8 cellular contexts compared by ENCODE assay signal in the genomic region with DNA sequence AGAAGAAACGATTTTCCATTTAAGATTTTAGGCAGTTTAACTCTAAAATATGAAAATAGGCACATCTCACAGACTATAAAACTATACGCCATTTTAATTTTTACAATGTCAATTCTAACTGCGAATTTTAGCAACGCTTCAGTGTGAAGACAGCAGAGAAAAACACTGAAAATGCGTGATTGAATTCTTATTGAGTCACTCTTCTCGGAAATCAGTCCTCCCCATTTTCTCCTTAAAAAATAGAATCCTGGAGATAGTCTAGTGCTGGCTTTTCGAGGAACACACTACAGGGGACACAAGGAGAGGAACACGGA. TPM values are rescaled to one million over a fixed set of nuclear protein-coding genes. Genes with fewer than 3 reads are reported as not detected.
DNase-seq lines count a peak whose midpoint lies in the region; ATAC-seq and TF ChIP-seq lines count a peak whose summit lies in the region.

No MANE protein-coding gene starts in this region.

- in situ Hi-C loops in astrocyte of the spinal cord (cut with HindIII; ENCODE audit: low sequenced_read_pairs) (no loop called here), GM13976 (cut with MboI; ENCODE audit: low sequenced_read_pairs, unreplicated experiment) (no loop called here)

- peaks cover 43% of the 10 kb centered on the region for H3K4me1 Mint-ChIP-seq in activated naive CD4-positive, alpha-beta T cell treated with anti-CD3 and anti-CD28 coated beads, Interleukin-2, amount 10 ng/mL, durations not matched to agents 7 days and 5 days
- peaks cover 11% of the 10 kb centered on the region for H3K4me1 Mint-ChIP-seq in type B pancreatic cell (ENCODE audit: unreplicated experiment)

- H3K9me3 Mint-ChIP-seq in activated naive CD4-positive, alpha-beta T cell treated with anti-CD3 and anti-CD28 coated beads, Interleukin-2, amount 10 ng/mL, durations not matched to agents 7 days and 5 days: no peaks in the 10 kb centered on the region
- H3K9me3 Mint-ChIP-seq in type B pancreatic cell: no peaks in the 10 kb centered on the region

- no peaks in the 10 kb centered on the region for H3K27me3 ChIP-seq in lung (ENCODE audit: control insufficient read depth, insufficient read depth)

- TF ChIP-seq CTCF in astrocyte of the spinal cord (IDR thresholded peaks at IDR 0.05; ENCODE audit: low read depth, low read length) (no peak), lung (IDR thresholded peaks at IDR 0.05; ENCODE audit: control extremely low read depth, extremely low read depth) (no peak), type B pancreatic cell (conservative IDR thresholded peaks at IDR 0.05) (no peak), GM13976 (IDR thresholded peaks at IDR 0.05; ENCODE audit: borderline replicate concordance, control extremely low read depth, extremely low read depth, insufficient read depth, missing control alignments) (no peak)

- peaks cover 0 to 3% of the 10 kb centered on the region in 2 donors for H3K9me3 ChIP-seq in lung (ENCODE audit: control insufficient read depth in 2 of 2, insufficient read depth in 1 of 2, low read length in 1 of 2)

- peaks cover 8% of the 10 kb centered on the region for H3K36me3 Mint-ChIP-seq in activated naive CD4-positive, alpha-beta T cell treated with anti-CD3 and anti-CD28 coated beads, Interleukin-2, amount 10 ng/mL, durations not matched to agents 7 days and 5 days
- H3K36me3 Mint-ChIP-seq in type B pancreatic cell: no peaks in the 10 kb centered on the region

- ATAC-seq in lung (ENCODE audit: insufficient read depth, low FRiP score): peak; percentile 1

- 11 to 16% methylated on average over 8 of the region's 8 CpGs for WGBS in lung, 2 donors

- no peak for DNase-seq in activated naive CD4-positive, alpha-beta T cell treated with anti-CD3 and anti-CD28 coated beads, Interleukin-2, amount 10 ng/mL, durations not matched to agents 7 days and 5 days
- no peak for DNase-seq in activated naive CD4-positive, alpha-beta T cell (lab: John Stamatoyannopoulos, UW)
- no peak for DNase-seq in astrocyte of the spinal cord (ENCODE audit: low read depth, low spot score)
- no peak for DNase-seq in lung (ENCODE audit: low spot score)
- no peak for DNase-seq in type B pancreatic cell (ENCODE audit: extremely low spot score, unreplicated experiment)
- DNase-seq in GM19238 (ENCODE audit: insufficient read length, low spot score): no peak
- DNase-seq in NCI-H82 (lab: John Stamatoyannopoulos, UW): no peak
- no peak for DNase-seq in GM13976 (ENCODE audit: low spot score)

- H3K4me3 Mint-ChIP-seq in activated naive CD4-positive, alpha-beta T cell treated with anti-CD3 and anti-CD28 coated beads, Interleukin-2, amount 10 ng/mL, durations not matched to agents 7 days and 5 days: peak overlapping the region; percentile 96
- H3K4me3 Mint-ChIP-seq in type B pancreatic cell: peak overlapping the region; percentile 95

- H3K27me3 Mint-ChIP-seq in activated naive CD4-positive, alpha-beta T cell treated with anti-CD3 and anti-CD28 coated beads, Interleukin-2, amount 10 ng/mL, durations not matched to agents 7 days and 5 days: peaks cover 10% of the 10 kb centered on the region
- peaks cover 36% of the 10 kb centered on the region for H3K27me3 Mint-ChIP-seq in type B pancreatic cell

- H3K4me1 ChIP-seq in lung (ENCODE audit: control insufficient read depth in 2 of 2, insufficient read depth in 2 of 2, low read length in 2 of 2): peaks cover 1 to 2% of the 10 kb centered on the region in 2 donors

- peak overlapping the region; percentile 96 for H3K27ac Mint-ChIP-seq in activated naive CD4-positive, alpha-beta T cell treated with anti-CD3 and anti-CD28 coated beads, Interleukin-2, amount 10 ng/mL, durations not matched to agents 7 days and 5 days
- H3K27ac Mint-ChIP-seq in type B pancreatic cell: peak overlapping the region; percentile 93

- H3K36me3 ChIP-seq in lung (ENCODE audit: control insufficient read depth in 2 of 2, insufficient read depth in 2 of 2, low read length in 2 of 2): no peaks in the 10 kb centered on the region

- H3K27ac ChIP-seq in lung (ENCODE audit: low read depth in 1 of 2, low read length in 1 of 2): peak overlapping the region in 1 of 2 donors; percentile 52

- H3K4me3 ChIP-seq in astrocyte of the spinal cord (ENCODE audit: low read depth, low read length) (peak overlapping the region; percentile 77), lung (no peak overlapping the region)

- CTCF ChIA-PET in activated naive CD4-positive, alpha-beta T cell treated with anti-CD3 and anti-CD28 coated beads, Interleukin-2, amount 10 ng/mL, durations not matched to agents 7 days and 5 days (lab: Charles Lee): interaction anchor here (2.6 kb wide), 1 partner anchor 10 kb away, joined by 9 read pairs; no protein-coding TSS in a partner anchor

RNA-seq across cellular contexts. Expression of a gene that starts 0.4 kb away (rescaled TPM):
- 1 to 10 TPM; 2.3 to 5.9 TPM for total RNA-seq in lung
- 1 to 10 TPM; 1.6 to 2.5 TPM for polyA plus RNA-seq in lung
- 4.6 and 5.1 TPM in 2 replicates for total RNA-seq in type B pancreatic cell (ENCODE audit: low replicate concordance)
